27 cellular contexts compared by ENCODE assay signal in the genomic region with DNA sequence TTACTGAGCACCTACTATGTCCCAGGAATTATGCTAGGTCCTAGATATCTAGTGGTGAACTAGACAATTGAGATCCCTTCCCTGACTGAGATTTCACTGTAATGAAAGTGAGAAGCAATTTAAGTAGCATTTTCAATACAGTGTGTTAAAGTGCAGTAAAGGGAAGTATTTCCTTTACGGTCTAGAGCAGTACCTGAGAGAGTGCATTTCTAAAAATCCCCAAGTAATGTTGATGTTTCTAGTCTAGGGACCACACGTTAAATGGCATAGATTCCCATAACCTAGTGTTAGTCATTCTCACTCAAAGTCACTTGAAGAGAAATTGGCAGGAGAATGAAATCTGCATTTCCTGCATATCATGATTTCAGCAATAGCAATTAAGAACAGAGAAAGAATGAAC.
"Had no signal": no experiment of that assay in that cellular context is flagged by ENCODE, and none has a peak within 500 bp of the region (broad histone marks: within the 10 kb centered on the region; RNA-seq: fewer than 3 reads in every experiment).

No MANE protein-coding gene starts in this region.

- H3K9me3 ChIP-seq: adrenal gland, Peyer's patch, SJSA1, SK-N-SH had no signal

- ATAC-seq: activated naive CD4-positive, alpha-beta T cell treated with anti-CD3 and anti-CD28 coated beads, Interleukin-2, amount 50 U/mL, for 72 hours; activated T-cell treated with anti-CD3 and anti-CD28 coated beads, Interleukin-2, amount 50 U/mL, for 4 hours; PC-3 had no signal

- H3K36me3 ChIP-seq: adrenal gland, Peyer's patch, SJSA1 had no signal

- H3K27ac ChIP-seq: adrenal gland, Peyer's patch, SJSA1 had no signal

- H3K4me3 ChIP-seq: adrenal gland, Peyer's patch, SJSA1 had no signal

- H3K4me1 ChIP-seq: adrenal gland, Peyer's patch, SJSA1 had no signal

- DNase-seq: activated CD4-positive, alpha-beta memory T cell treated with anti-CD3 and anti-CD28 coated beads for 36 hours; activated CD4-positive, alpha-beta T cell treated with anti-CD3 and anti-CD28 coated beads, Interleukin-2, amount 10 ng/mL, durations not matched to agents 7 days and 5 days; activated CD8-positive, alpha-beta memory T cell treated with anti-CD3 and anti-CD28 coated beads, Interleukin-2, amount 50 U/mL, for 4 hours; activated gamma-delta T cell treated with Interleukin-2 at 50 U/mL for 16 hours; activated naive CD4-positive, alpha-beta T cell treated with anti-CD3 and anti-CD28 coated beads for 36 hours; activated T-cell treated with anti-CD3 and anti-CD28 coated beads for 4 hours; activated T-cell treated with anti-CD3 and anti-CD28 coated beads, Interleukin-2, amount 50 U/mL, for 4 hours; adrenal gland; anterior cingulate cortex; central memory CD4-positive, alpha-beta T cell; NCI-H1092 treated with DMSO at 0.1 percent for 48 hours; NCI-H146; NCI-H187; NCI-H2081 treated with DMSO at 0.1 percent for 48 hours; NCI-H226; NCI-H446 treated with DMSO at 0.1 percent for 48 hours; NCI-H524; NCI-H69; NCI-H82; NK-92 treated with Interleukin-12 subunit alpha and Interleukin-12 subunit beta, amount 100 ng/mL, for 24 hours; PC-3; Peyer's patch; RPMI8226; SHP77 treated with DMSO at 0.1 percent for 48 hours; SK-N-SH had no signal

- H3K27me3 ChIP-seq: adrenal gland, Peyer's patch, SJSA1 had no signal
